8 cellular contexts compared by ENCODE assay signal in the genomic region with DNA sequence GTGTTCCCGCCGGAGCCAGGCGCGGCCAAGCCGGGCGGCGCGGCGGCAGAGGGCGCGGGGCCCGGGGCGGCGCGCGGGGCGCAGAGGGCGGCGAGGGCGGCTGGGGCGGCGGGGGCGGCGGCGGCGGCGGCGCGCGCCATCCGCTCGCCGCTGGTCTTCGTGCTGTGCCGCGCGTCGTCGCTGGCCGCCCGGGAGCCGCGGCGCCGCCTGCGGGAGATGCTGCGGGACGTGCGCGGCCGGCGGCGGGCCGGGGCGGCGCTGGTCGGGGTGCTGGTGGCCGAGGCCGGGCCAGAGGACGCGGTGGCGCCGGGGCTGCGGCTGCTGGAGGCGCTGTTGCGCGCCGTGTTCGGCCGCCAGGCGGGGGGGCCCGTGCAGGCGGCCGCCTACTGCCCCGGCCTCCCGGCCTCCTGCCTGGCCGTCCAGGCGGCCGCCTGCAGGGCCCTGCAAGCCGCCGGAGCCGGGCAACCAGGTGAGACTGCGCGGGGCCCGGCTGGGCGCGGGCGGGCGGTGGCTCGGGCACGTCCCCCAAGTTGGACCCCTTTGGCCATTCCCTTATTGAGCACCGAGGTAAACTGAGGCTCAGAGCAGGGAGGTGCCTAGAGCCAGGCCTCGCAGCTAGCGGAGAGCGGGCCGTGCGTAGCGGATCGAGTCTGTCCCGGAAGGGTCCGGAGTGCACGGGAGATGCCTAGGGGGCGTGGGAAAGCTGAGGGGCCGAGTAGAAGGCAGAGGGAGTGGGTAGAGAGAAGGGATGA. TPM values are rescaled to one million over a fixed set of nuclear protein-coding genes. Genes with fewer than 3 reads are reported as not detected.
DNase-seq lines count a peak whose midpoint lies in the region; ATAC-seq and TF ChIP-seq lines count a peak whose summit lies in the region.

No MANE protein-coding gene starts in this region.

- peak overlapping the region; percentile 59 for H3K27ac Mint-ChIP-seq in activated naive CD4-positive, alpha-beta T cell treated with anti-CD3 and anti-CD28 coated beads, Interleukin-2, amount 50 U/mL, for 24 hours

- H3K36me3 Mint-ChIP-seq in activated naive CD4-positive, alpha-beta T cell treated with anti-CD3 and anti-CD28 coated beads, Interleukin-2, amount 50 U/mL, for 24 hours = peaks cover 2% of the 10 kb centered on the region

- H3K4me1 ChIP-seq in adipocyte (ENCODE audit: control insufficient read depth, insufficient read depth, low read length) (peaks cover 5% of the 10 kb centered on the region), left lung (peaks cover 0 to 3% of the 10 kb centered on the region in 2 donors), thoracic aorta (ENCODE audit: control insufficient read depth in 1 of 2, low read depth in 2 of 2) (no peaks in the 10 kb centered on the region)

- peak; percentile 47 for ATAC-seq in left lung
- no peak for ATAC-seq in thoracic aorta (ENCODE audit: insufficient number of reproducible peaks, low FRiP score, low read depth)
- ATAC-seq in GM21526 (IDR thresholded peaks at IDR 0.05; ENCODE audit: low FRiP score, unreplicated experiment) = no peak

- H3K36me3 ChIP-seq in adipocyte (ENCODE audit: control insufficient read depth, insufficient read depth, low read length, severe bottlenecking) = no peaks in the 10 kb centered on the region
- H3K36me3 ChIP-seq in left lung = no peaks in the 10 kb centered on the region
- H3K36me3 ChIP-seq in thoracic aorta = no peaks in the 10 kb centered on the region

- H3K9ac ChIP-seq in adipocyte (ENCODE audit: low read length) = no peak overlapping the region

- H3K27me3 ChIP-seq in adipocyte (replicated peaks; ENCODE audit: control insufficient read depth, insufficient read depth, low read length) (peaks cover 68% of the 10 kb centered on the region), left lung (peaks cover 46 to 92% of the 10 kb centered on the region in 2 donors), thoracic aorta (replicated peaks; ENCODE audit: insufficient read depth) (peaks cover 10% of the 10 kb centered on the region)

- H3K9me3 ChIP-seq in adipocyte (ENCODE audit: control insufficient read depth, low read length) (no peaks in the 10 kb centered on the region), left lung (no peaks in the 10 kb centered on the region), thoracic aorta (no peaks in the 10 kb centered on the region)

- TF ChIP-seq CTCF in left lung (IDR thresholded peaks at IDR 0.05) (no peak), thoracic aorta (IDR thresholded peaks at IDR 0.05) (no peak)

- no peaks in the 10 kb centered on the region for H3K4me1 Mint-ChIP-seq in activated naive CD4-positive, alpha-beta T cell treated with anti-CD3 and anti-CD28 coated beads, Interleukin-2, amount 50 U/mL, for 24 hours

- H3K27ac ChIP-seq in left lung = no peak overlapping the region
- no peak overlapping the region for H3K27ac ChIP-seq in thoracic aorta

- intact Hi-C loops in left lung (cut with DNase I) = no loop called here

- no peaks in the 10 kb centered on the region for H3K9me3 Mint-ChIP-seq in activated naive CD4-positive, alpha-beta T cell treated with anti-CD3 and anti-CD28 coated beads, Interleukin-2, amount 50 U/mL, for 24 hours

- H3K4me3 Mint-ChIP-seq in activated naive CD4-positive, alpha-beta T cell treated with anti-CD3 and anti-CD28 coated beads, Interleukin-2, amount 50 U/mL, for 24 hours = no peak overlapping the region

- no peak overlapping the region for H3K4me3 ChIP-seq in adipocyte (ENCODE audit: low read length)
- no peak overlapping the region for H3K4me3 ChIP-seq in left lung
- peak overlapping the region; percentile 48 for H3K4me3 ChIP-seq in thoracic aorta

- H3K27me3 Mint-ChIP-seq in activated naive CD4-positive, alpha-beta T cell treated with anti-CD3 and anti-CD28 coated beads, Interleukin-2, amount 50 U/mL, for 24 hours = peaks cover 46% of the 10 kb centered on the region

- no peak for DNase-seq in activated naive CD4-positive, alpha-beta T cell (lab: John Stamatoyannopoulos, UW)
- DNase-seq in adipocyte (ENCODE audit: low read depth) (peak; percentile 54), left lung (no peak), thoracic aorta (ENCODE audit: low spot score) (no peak), SHP77 (lab: John Stamatoyannopoulos, UW) (no peak), NCI-H1694 (lab: John Stamatoyannopoulos, UW) (no peak)

RNA-seq across cellular contexts. Expression of gene C2orf72, which starts 0.6 kb away (rescaled TPM):
- total RNA-seq in left lung (1 to 10 TPM in 1 of 2 donors, under 1 TPM in 1; 0.67 to 1.1 TPM), thoracic aorta (under 1 TPM in 1 of 2 donors, not detected in 1; 0.14 TPM)

RNA-seq across cellular contexts. Expression of gene PSMD1, which starts 18.8 kb away (rescaled TPM):
- total RNA-seq in left lung (100 to 1,000 TPM in 1 of 2 donors, 10 to 100 TPM in 1; 71.6 to 118 TPM), thoracic aorta (10 to 100 TPM; 42.2 to 73.5 TPM)

RNA-seq across cellular contexts. Expression of gene SPATA3, which starts 42.0 kb away (rescaled TPM):
- not detected for total RNA-seq in left lung
- not detected for total RNA-seq in thoracic aorta
